ENCODE assay signal across 1 cellular context in the genomic region with DNA sequence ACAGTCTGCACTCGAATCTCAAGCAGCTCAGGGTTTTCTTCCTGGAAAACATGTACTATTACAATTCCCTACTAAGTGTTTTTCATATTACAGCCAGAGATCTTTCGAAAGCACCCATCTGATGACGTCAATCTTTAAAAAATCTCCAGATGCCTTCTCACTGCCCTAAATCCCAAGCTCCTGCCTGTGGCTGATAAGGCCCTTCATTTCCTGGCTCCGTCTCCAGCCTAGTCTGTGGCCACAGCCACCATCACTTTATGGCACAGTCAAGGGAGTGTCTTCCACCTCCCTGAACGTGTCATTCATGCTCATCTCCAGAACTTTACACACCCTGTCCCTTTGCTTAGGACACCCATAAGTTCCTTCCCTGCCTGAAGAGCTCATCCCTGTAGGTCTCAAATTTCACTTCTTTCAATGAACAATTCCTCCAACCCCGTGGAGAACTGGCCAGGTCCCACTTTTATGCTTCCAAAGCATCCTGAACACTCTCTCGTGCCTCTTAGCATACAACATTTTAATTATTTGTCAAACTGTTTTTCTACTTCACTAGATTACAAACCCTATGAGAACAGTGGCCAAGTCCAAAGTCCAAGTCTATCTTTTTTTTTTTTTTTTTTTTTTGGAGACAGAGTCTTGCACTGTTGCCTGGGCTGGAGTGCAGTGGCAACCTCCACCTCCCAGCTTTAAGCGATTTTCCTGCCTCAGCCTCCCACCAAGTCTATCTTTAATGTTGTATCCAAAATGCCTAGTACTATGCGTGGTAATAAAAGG.
TF ChIP-seq lines count a peak whose summit lies in the region.

No MANE protein-coding gene starts in this region.

TF ChIP-seq in K562, 482 proteins besides CTCF, POLR2A, EP300 and RAD21 (continued from another document and continues in another):
- TF ChIP-seq CBFA2T2 (conservative IDR thresholded peaks at IDR 0.05), result peak; percentile 94
- TF ChIP-seq JUN (IDR thresholded peaks at IDR 0.05; ENCODE audit: borderline replicate concordance, low read depth, low read length), result peak; percentile 68; the same call in 1 of the 2 replicates
- TF ChIP-seq JUN (CRISPR knock-in tag; IDR thresholded peaks at IDR 0.05; ENCODE audit: borderline replicate concordance), result no peak
- no peak for TF ChIP-seq PCBP2 (IDR thresholded peaks at IDR 0.05; ENCODE audit: low read depth, low read length, poor library complexity, severe bottlenecking)
- TF ChIP-seq MAFK (IDR thresholded peaks at IDR 0.05; ENCODE audit: low read length), result no peak
- peak; percentile 65; the same call in 1 of the 2 replicates for TF ChIP-seq DMBX1 (CRISPR knock-in tag; IDR thresholded peaks at IDR 0.05; ENCODE audit: borderline replicate concordance)
- TF ChIP-seq ZNF23 (CRISPR knock-in tag; IDR thresholded peaks at IDR 0.05), result no peak
- TF ChIP-seq SIN3B (IDR thresholded peaks at IDR 0.05; ENCODE audit: low read depth), result no peak
- TF ChIP-seq GATA2 (CRISPR knock-in tag; IDR thresholded peaks at IDR 0.05), result peak; percentile 55
- TF ChIP-seq, protein P1, sequence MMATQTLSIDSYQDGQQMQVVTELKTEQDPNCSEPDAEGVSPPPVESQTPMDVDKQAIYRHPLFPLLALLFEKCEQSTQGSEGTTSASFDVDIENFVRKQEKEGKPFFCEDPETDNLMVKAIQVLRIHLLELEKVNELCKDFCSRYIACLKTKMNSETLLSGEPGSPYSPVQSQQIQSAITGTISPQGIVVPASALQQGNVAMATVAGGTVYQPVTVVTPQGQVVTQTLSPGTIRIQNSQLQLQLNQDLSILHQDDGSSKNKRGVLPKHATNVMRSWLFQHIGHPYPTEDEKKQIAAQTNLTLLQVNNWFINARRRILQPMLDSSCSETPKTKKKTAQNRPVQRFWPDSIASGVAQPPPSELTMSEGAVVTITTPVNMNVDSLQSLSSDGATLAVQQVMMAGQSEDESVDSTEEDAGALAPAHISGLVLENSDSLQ (IDR thresholded peaks at IDR 0.05), result peak; percentile 85
- TF ChIP-seq JUND (IDR thresholded peaks at IDR 0.05; ENCODE audit: borderline replicate concordance, low read depth, low read length), result peak; percentile 87
- peak; percentile 94 for TF ChIP-seq JUND (tag; IDR thresholded peaks at IDR 0.05; ENCODE audit: borderline replicate concordance, low read depth, low read length)
- TF ChIP-seq BHLHE40 (IDR thresholded peaks at IDR 0.05; ENCODE audit: low read length), result peak; percentile 51; the same call in 1 of the 2 replicates
- TF ChIP-seq TAF9B (IDR thresholded peaks at IDR 0.05; ENCODE audit: partially characterized antibody), result no peak
- peak; percentile 76 for TF ChIP-seq SMARCC2 (IDR thresholded peaks at IDR 0.05; ENCODE audit: low read depth)
- TF ChIP-seq CEBPG (CRISPR knock-in tag; IDR thresholded peaks at IDR 0.05), result no peak
- TF ChIP-seq CEBPG (tag; conservative IDR thresholded peaks at IDR 0.05 in 1 of 2, IDR thresholded peaks at IDR 0.05 in 1 of 2), result peak in 1 of 2 experiments; percentile 32; a peak in 1 of 4 replicates
- TF ChIP-seq, protein P2, sequence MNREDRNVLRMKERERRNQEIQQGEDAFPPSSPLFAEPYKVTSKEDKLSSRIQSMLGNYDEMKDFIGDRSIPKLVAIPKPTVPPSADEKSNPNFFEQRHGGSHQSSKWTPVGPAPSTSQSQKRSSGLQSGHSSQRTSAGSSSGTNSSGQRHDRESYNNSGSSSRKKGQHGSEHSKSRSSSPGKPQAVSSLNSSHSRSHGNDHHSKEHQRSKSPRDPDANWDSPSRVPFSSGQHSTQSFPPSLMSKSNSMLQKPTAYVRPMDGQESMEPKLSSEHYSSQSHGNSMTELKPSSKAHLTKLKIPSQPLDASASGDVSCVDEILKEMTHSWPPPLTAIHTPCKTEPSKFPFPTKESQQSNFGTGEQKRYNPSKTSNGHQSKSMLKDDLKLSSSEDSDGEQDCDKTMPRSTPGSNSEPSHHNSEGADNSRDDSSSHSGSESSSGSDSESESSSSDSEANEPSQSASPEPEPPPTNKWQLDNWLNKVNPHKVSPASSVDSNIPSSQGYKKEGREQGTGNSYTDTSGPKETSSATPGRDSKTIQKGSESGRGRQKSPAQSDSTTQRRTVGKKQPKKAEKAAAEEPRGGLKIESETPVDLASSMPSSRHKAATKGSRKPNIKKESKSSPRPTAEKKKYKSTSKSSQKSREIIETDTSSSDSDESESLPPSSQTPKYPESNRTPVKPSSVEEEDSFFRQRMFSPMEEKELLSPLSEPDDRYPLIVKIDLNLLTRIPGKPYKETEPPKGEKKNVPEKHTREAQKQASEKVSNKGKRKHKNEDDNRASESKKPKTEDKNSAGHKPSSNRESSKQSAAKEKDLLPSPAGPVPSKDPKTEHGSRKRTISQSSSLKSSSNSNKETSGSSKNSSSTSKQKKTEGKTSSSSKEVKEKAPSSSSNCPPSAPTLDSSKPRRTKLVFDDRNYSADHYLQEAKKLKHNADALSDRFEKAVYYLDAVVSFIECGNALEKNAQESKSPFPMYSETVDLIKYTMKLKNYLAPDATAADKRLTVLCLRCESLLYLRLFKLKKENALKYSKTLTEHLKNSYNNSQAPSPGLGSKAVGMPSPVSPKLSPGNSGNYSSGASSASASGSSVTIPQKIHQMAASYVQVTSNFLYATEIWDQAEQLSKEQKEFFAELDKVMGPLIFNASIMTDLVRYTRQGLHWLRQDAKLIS (CRISPR knock-in tag; IDR thresholded peaks at IDR 0.05), result no peak
- TF ChIP-seq SMARCA5 (IDR thresholded peaks at IDR 0.05), result 0 out of 2 replicates have a peak, but pooled peaks have one; percentile 15
- TF ChIP-seq, protein P3, sequence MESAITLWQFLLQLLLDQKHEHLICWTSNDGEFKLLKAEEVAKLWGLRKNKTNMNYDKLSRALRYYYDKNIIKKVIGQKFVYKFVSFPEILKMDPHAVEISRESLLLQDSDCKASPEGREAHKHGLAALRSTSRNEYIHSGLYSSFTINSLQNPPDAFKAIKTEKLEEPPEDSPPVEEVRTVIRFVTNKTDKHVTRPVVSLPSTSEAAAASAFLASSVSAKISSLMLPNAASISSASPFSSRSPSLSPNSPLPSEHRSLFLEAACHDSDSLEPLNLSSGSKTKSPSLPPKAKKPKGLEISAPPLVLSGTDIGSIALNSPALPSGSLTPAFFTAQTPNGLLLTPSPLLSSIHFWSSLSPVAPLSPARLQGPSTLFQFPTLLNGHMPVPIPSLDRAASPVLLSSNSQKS (CRISPR knock-in tag; IDR thresholded peaks at IDR 0.05), result no peak
- no peak for TF ChIP-seq NCOA6 (IDR thresholded peaks at IDR 0.05)
- TF ChIP-seq PPARD (CRISPR knock-in tag; IDR thresholded peaks at IDR 0.05), result no peak
- TF ChIP-seq, protein P4, sequence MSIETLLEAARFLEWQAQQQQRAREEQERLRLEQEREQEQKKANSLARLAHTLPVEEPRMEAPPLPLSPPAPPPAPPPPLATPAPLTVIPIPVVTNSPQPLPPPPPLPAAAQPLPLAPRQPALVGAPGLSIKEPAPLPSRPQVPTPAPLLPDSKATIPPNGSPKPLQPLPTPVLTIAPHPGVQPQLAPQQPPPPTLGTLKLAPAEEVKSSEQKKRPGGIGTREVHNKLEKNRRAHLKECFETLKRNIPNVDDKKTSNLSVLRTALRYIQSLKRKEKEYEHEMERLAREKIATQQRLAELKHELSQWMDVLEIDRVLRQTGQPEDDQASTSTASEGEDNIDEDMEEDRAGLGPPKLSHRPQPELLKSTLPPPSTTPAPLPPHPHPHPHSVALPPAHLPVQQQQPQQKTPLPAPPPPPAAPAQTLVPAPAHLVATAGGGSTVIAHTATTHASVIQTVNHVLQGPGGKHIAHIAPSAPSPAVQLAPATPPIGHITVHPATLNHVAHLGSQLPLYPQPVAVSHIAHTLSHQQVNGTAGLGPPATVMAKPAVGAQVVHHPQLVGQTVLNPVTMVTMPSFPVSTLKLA (conservative IDR thresholded peaks at IDR 0.05), result peak in 1 of 2 experiments; percentile 44; a peak in 1 of 4 replicates
- no peak for TF ChIP-seq ZBED1 (IDR thresholded peaks at IDR 0.05)
- TF ChIP-seq TRIM24 (IDR thresholded peaks at IDR 0.05), result peak; percentile 82 to 89
- TF ChIP-seq ARID1B (IDR thresholded peaks at IDR 0.05), result peak; percentile 96
- TF ChIP-seq BCOR (IDR thresholded peaks at IDR 0.05), result peak; percentile 53
- no peak for TF ChIP-seq SIN3A (IDR thresholded peaks at IDR 0.05; ENCODE audit: borderline replicate concordance in 2 of 2, control insufficient read depth in 1 of 2, low read depth in 2 of 2, low read length in 2 of 2)
- TF ChIP-seq HEY1 (CRISPR knock-in tag; IDR thresholded peaks at IDR 0.05; ENCODE audit: borderline replicate concordance), result no peak
- no peak for TF ChIP-seq SETDB1 (IDR thresholded peaks at IDR 0.05; ENCODE audit: low read length)
- peak; percentile 42; the same call in 1 of the 2 replicates for TF ChIP-seq ETV5 (CRISPR knock-in tag; IDR thresholded peaks at IDR 0.05; ENCODE audit: low read depth)
- no peak for TF ChIP-seq ZNF764 (CRISPR knock-in tag; IDR thresholded peaks at IDR 0.05; ENCODE audit: low read depth)
- no peak for TF ChIP-seq ZNF143 (CRISPR knock-in tag; IDR thresholded peaks at IDR 0.05)
- peak in 1 of 2 experiments; percentile 61; a peak in 1 of 4 replicates for TF ChIP-seq TEAD1 (CRISPR knock-in tag; IDR thresholded peaks at IDR 0.05)
- TF ChIP-seq E2F3 (CRISPR knock-in tag; IDR thresholded peaks at IDR 0.05), result no peak
- peak; percentile 90 for TF ChIP-seq PML (IDR thresholded peaks at IDR 0.05; ENCODE audit: low read length)
- 0 out of 2 replicates have a peak, but pooled peaks have one; percentile 56 for TF ChIP-seq NBN (IDR thresholded peaks at IDR 0.05; ENCODE audit: low read depth)
- peak; percentile 98 for TF ChIP-seq ATF7 (IDR thresholded peaks at IDR 0.05)
- TF ChIP-seq LARP7 (IDR thresholded peaks at IDR 0.05), result no peak
- TF ChIP-seq TCF7 (IDR thresholded peaks at IDR 0.05; ENCODE audit: borderline replicate concordance), result no peak
- TF ChIP-seq, protein P5, sequence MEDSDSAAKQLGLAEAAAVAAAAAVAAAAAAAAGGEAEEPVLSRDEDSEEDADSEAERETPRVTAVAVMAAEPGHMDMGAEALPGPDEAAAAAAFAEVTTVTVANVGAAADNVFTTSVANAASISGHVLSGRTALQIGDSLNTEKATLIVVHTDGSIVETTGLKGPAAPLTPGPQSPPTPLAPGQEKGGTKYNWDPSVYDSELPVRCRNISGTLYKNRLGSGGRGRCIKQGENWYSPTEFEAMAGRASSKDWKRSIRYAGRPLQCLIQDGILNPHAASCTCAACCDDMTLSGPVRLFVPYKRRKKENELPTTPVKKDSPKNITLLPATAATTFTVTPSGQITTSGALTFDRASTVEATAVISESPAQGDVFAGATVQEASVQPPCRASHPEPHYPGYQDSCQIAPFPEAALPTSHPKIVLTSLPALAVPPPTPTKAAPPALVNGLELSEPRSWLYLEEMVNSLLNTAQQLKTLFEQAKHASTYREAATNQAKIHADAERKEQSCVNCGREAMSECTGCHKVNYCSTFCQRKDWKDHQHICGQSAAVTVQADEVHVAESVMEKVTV (CRISPR knock-in tag; IDR thresholded peaks at IDR 0.05), result no peak
- TF ChIP-seq, protein P6, sequence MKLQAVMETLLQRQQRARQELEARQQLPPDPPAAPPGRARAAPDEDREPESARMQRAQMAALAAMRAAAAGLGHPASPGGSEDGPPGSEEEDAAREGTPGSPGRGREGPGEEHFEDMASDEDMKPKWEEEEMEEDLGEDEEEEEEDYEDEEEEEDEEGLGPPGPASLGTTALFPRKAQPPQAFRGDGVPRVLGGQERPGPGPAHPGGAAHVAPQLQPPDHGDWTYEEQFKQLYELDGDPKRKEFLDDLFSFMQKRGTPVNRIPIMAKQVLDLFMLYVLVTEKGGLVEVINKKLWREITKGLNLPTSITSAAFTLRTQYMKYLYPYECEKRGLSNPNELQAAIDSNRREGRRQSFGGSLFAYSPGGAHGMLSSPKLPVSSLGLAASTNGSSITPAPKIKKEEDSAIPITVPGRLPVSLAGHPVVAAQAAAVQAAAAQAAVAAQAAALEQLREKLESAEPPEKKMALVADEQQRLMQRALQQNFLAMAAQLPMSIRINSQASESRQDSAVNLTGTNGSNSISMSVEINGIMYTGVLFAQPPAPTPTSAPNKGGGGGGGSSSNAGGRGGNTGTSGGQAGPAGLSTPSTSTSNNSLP (IDR thresholded peaks at IDR 0.05; ENCODE audit: borderline replicate concordance, low read depth, low read length), result 0 out of 2 replicates have a peak, but pooled peaks have one; percentile 43
- no peak for TF ChIP-seq KLF13 (tag; IDR thresholded peaks at IDR 0.05; ENCODE audit: borderline replicate concordance, low read depth)
- peak in 1 of 2 experiments; percentile 65; a peak in 2 of 4 replicates for TF ChIP-seq HDAC1 (IDR thresholded peaks at IDR 0.05)
- no peak for TF ChIP-seq NFYB (IDR thresholded peaks at IDR 0.05; ENCODE audit: extremely low read depth, insufficient read length)
- TF ChIP-seq CSDE1 (IDR thresholded peaks at IDR 0.05), result no peak
- TF ChIP-seq TCF3 (CRISPR knock-in tag; IDR thresholded peaks at IDR 0.05), result peak; percentile 93
- no peak for TF ChIP-seq ATF1 (CRISPR knock-in tag; IDR thresholded peaks at IDR 0.05)
- peak; percentile 91 for TF ChIP-seq ATF1 (tag; IDR thresholded peaks at IDR 0.05)
- TF ChIP-seq, protein P7, sequence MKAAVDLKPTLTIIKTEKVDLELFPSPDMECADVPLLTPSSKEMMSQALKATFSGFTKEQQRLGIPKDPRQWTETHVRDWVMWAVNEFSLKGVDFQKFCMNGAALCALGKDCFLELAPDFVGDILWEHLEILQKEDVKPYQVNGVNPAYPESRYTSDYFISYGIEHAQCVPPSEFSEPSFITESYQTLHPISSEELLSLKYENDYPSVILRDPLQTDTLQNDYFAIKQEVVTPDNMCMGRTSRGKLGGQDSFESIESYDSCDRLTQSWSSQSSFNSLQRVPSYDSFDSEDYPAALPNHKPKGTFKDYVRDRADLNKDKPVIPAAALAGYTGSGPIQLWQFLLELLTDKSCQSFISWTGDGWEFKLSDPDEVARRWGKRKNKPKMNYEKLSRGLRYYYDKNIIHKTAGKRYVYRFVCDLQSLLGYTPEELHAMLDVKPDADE (conservative IDR thresholded peaks at IDR 0.05; ENCODE audit: control insufficient read depth, low read depth, low read length), result no peak
- 0 out of 4 replicates have a peak, but pooled peaks of 1 of the 2 experiments have one; percentile 29 for TF ChIP-seq MAZ (CRISPR knock-in tag; conservative IDR thresholded peaks at IDR 0.05 in 1 of 2, IDR thresholded peaks at IDR 0.05 in 1 of 2)
- peak; percentile 76; the same call in 1 of the 2 replicates for TF ChIP-seq LCOR (CRISPR knock-in tag; IDR thresholded peaks at IDR 0.05)
- no peak for TF ChIP-seq DACH1 (IDR thresholded peaks at IDR 0.05; ENCODE audit: partially characterized antibody)
- TF ChIP-seq L3MBTL2 (IDR thresholded peaks at IDR 0.05), result no peak
- peak; percentile 85 for TF ChIP-seq STAT5A (IDR thresholded peaks at IDR 0.05; ENCODE audit: borderline replicate concordance, low read length)
- no peak for TF ChIP-seq BRD9 (IDR thresholded peaks at IDR 0.05; ENCODE audit: low read depth, partially characterized antibody)
- no peak for TF ChIP-seq ZEB2 (IDR thresholded peaks at IDR 0.05)
- TF ChIP-seq NFIX (CRISPR knock-in tag; IDR thresholded peaks at IDR 0.05; ENCODE audit: low read depth), result no peak
- TF ChIP-seq KDM1A (IDR thresholded peaks at IDR 0.05), result peak; percentile 91
- no peak for TF ChIP-seq PRMT5 (CRISPR knock-in tag; IDR thresholded peaks at IDR 0.05)
- peak; percentile 91 for TF ChIP-seq SMAD4 (CRISPR knock-in tag; conservative IDR thresholded peaks at IDR 0.05)
- peak; percentile 91 for TF ChIP-seq ETV1 (tag; conservative IDR thresholded peaks at IDR 0.05; ENCODE audit: low read depth)
- TF ChIP-seq ZNF232 (CRISPR knock-in tag; IDR thresholded peaks at IDR 0.05), result no peak
- peak; percentile 89 for TF ChIP-seq ZKSCAN1 (IDR thresholded peaks at IDR 0.05; ENCODE audit: low read depth, low read length)
- no peak for TF ChIP-seq ZNF165 (CRISPR knock-in tag; IDR thresholded peaks at IDR 0.05; ENCODE audit: borderline replicate concordance)
- TF ChIP-seq CTBP1 (IDR thresholded peaks at IDR 0.05; ENCODE audit: borderline replicate concordance), result peak; percentile 93
- TF ChIP-seq ELF1 (tag; IDR thresholded peaks at IDR 0.05), result peak; percentile 41; the same call in 1 of the 2 replicates
